In genomic region chr13:106400282-106400681, GRCh38 we compare ENCODE assay signal across 24 cellular contexts.
DNase-seq lines count a peak whose midpoint lies in the region; ATAC-seq, FAIRE-seq and TF ChIP-seq lines count a peak whose summit lies in the region.
"Had no signal": no experiment of that assay in that cellular context is flagged by ENCODE, and none has a peak within 500 bp of the region (broad histone marks: within the 10 kb centered on the region; RNA-seq: fewer than 3 reads in every experiment).

No MANE protein-coding gene starts in this region.

- H3K9ac ChIP-seq in SK-N-SH: no peak overlapping the region
- H3K9ac ChIP-seq: BLaER1 had no signal

- H3K27ac ChIP-seq in SK-N-SH (ENCODE audit: low read depth in 2 of 2, low read length in 1 of 2): peak overlapping the region in 1 of 2 experiments; percentile 60; a peak in 2 of 4 replicates
- H3K27ac ChIP-seq in caudate nucleus (ENCODE audit: low read depth, low read length): no peak overlapping the region
- H3K27ac ChIP-seq: 22Rv1, A549, BLaER1 had no signal

- TF ChIP-seq POLR2A in H54 (IDR thresholded peaks at IDR 0.05; ENCODE audit: low read depth, low read length): no peak

- no peaks in the 10 kb centered on the region for H3K79me2 ChIP-seq in SK-N-SH (ENCODE audit: insufficient read depth)

- peak in 1 of 2 experiments; percentile 82; a peak in 2 of 4 replicates for TF ChIP-seq EP300 in SK-N-SH (IDR thresholded peaks at IDR 0.05; ENCODE audit: borderline replicate concordance in 1 of 2, low read depth in 1 of 2, low read length in 1 of 2)

- WGBS in SK-N-SH (ENCODE audit: low lambda C conversion rate): 58% methylated on average over 1 of the region's 1 CpG

- POLR2A ChIA-PET in SK-N-SH (lab: Yijun Ruan, JAX): no interaction called here

- no peak overlapping the region for H3K4me2 ChIP-seq in SK-N-SH
- H3K4me2 ChIP-seq: A549, BLaER1 had no signal

- no peaks in the 10 kb centered on the region for H3K9me2 ChIP-seq in SK-N-SH

- no peaks in the 10 kb centered on the region for H3K36me3 ChIP-seq in SK-N-SH (replicated peaks in 1 of 2; ENCODE audit: control insufficient read depth in 1 of 2, insufficient read depth in 2 of 2, low read length in 1 of 2)
- H3K36me3 ChIP-seq: BLaER1 had no signal

- H3K4me3 ChIP-seq in SK-N-SH (ENCODE audit: low read depth in 2 of 2, low read length in 1 of 2): no peak overlapping the region
- H3K4me3 ChIP-seq: A549, BLaER1, GM12878 had no signal

- no peaks in the 10 kb centered on the region for H3F3A ChIP-seq in SK-N-SH (replicated peaks; ENCODE audit: insufficient read depth)

- FAIRE-seq in H54 (lab: Jason Lieb, UNC): peak; percentile 83
- FAIRE-seq: A549, GM12878, GM12892, GM18507 had no signal

- no peaks in the 10 kb centered on the region for H3K9me3 ChIP-seq in SK-N-SH
- H3K9me3 ChIP-seq: A549, BLaER1 had no signal

- no peak overlapping the region for H2AFZ ChIP-seq in SK-N-SH (ENCODE audit: low read depth)

- peak; percentile 10; the same call in 1 of the 2 replicates for TF ChIP-seq RAD21 in SK-N-SH (IDR thresholded peaks at IDR 0.05; ENCODE audit: low read length)

- DNase-seq in SK-N-SH (peak; percentile 52), H54 (ENCODE audit: insufficient read length, low spot score) (no peak), caudate nucleus (lab: John Stamatoyannopoulos, UW) (no peak)
- no peak for DNase-seq in effector CD4-positive, alpha-beta T cell
- DNase-seq: AML-193; C1 segment of cervical spinal cord; CD4-positive, alpha-beta memory T cell; CD4-positive, CD25-positive, alpha-beta regulatory T cell; CD8-positive, alpha-beta memory T cell; COR-L47; DMS 273 treated with DMSO at 0.1 percent for 48 hours; DMS153; DMS53; DMS79; DND-41; EL; GDM1 had no signal

- TF ChIP-seq CTCF in SK-N-SH (IDR thresholded peaks at IDR 0.05): no peak

- CTCF ChIA-PET in SK-N-SH (lab: Yijun Ruan, JAX): interaction anchor here (1.8 kb wide), 1 partner anchor 16 kb away, joined by 5 read pairs; no protein-coding TSS in a partner anchor

- H3K27me3 ChIP-seq in SK-N-SH (ENCODE audit: insufficient read depth): no peaks in the 10 kb centered on the region
- H3K27me3 ChIP-seq: BLaER1 had no signal

- H4K20me1 ChIP-seq in SK-N-SH (ENCODE audit: insufficient read depth): no peaks in the 10 kb centered on the region
- H4K20me1 ChIP-seq: BLaER1 had no signal

- ATAC-seq in SK-N-SH treated with all-trans-retinoic acid at 6 μM for 48 hours: no peak
- ATAC-seq: A549, GM12878 had no signal

- H3K4me1 ChIP-seq in SK-N-SH (ENCODE audit: control insufficient read depth in 1 of 2, insufficient read depth in 2 of 2, low read depth in 1 of 2, low read length in 1 of 2): peaks cover 0 to 6% of the 10 kb centered on the region in 2 experiments; a peak in 2 of 4 replicates
- H3K4me1 ChIP-seq: A549 had no signal

TF ChIP-seq in SK-N-SH, 30 proteins besides CTCF, POLR2A, EP300 and RAD21 (continues in another document):
- TF ChIP-seq GABPA (IDR thresholded peaks at IDR 0.05; ENCODE audit: low read depth): no peak
- TF ChIP-seq GATA2 (CRISPR knock-in tag; IDR thresholded peaks at IDR 0.05): peak; percentile 56
- no peak for TF ChIP-seq NFIC (IDR thresholded peaks at IDR 0.05; ENCODE audit: borderline replicate concordance)
- TF ChIP-seq RCOR1 (IDR thresholded peaks at IDR 0.05; ENCODE audit: low read length): peak; percentile 92
- no peak for TF ChIP-seq IRF3 (IDR thresholded peaks at IDR 0.05; ENCODE audit: low read depth, low read length)
- no peak for TF ChIP-seq RFX5 (IDR thresholded peaks at IDR 0.05; ENCODE audit: low read length)
- TF ChIP-seq CHD2 (IDR thresholded peaks at IDR 0.05; ENCODE audit: low read length, partially characterized antibody): peak; percentile 60
- TF ChIP-seq TCF12 (IDR thresholded peaks at IDR 0.05): no peak
- TF ChIP-seq POLR2AphosphoS5 (IDR thresholded peaks at IDR 0.05; ENCODE audit: low read depth, low read length): no peak
- no peak for TF ChIP-seq NRF1 (IDR thresholded peaks at IDR 0.05; ENCODE audit: low read depth, low read length)
- TF ChIP-seq SMC3 (IDR thresholded peaks at IDR 0.05; ENCODE audit: low read depth, low read length): no peak

TF ChIP-seq in SK-N-SH treated with all-trans-retinoic acid at 6 μM for 48 hours, 23 proteins besides CTCF, POLR2A, EP300 and RAD21:
- TF ChIP-seq ZFP3 (CRISPR knock-in tag; IDR thresholded peaks at IDR 0.05) (no peak), TOX (CRISPR knock-in tag; IDR thresholded peaks at IDR 0.05; ENCODE audit: borderline replicate concordance) (no peak), ZNF565 (CRISPR knock-in tag; conservative IDR thresholded peaks at IDR 0.05; ENCODE audit: low read depth) (no peak)
TF ChIP-seq in SK-N-SH treated with all-trans-retinoic acid at 6 μM for 48 hours: peak in this region for 0.
